In the genomic region with DNA sequence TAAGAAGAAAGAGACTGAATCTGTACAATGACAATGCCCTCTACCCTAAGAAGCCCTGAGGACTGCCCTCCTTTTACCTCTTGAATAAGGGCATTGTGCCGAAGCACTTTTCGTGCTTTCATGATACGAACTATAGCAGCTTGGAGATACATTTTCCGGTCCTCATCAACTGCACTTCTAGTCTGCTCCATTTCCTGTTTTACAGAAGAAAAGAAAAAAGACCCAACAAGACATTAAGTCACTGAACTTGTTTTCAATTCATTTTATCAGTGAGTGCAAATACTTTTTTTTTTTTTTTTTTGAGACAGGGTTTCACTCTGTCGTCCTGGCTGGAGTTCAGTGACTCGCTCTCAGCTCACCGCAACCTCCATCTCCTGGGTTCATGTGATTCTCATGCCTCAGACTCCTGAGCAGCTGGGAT, we compare ENCODE assay signal across 21 cellular contexts.
DNase-seq lines count a peak whose midpoint lies in the region; ATAC-seq and TF ChIP-seq lines count a peak whose summit lies in the region.
"Had no signal": no experiment of that assay in that cellular context is flagged by ENCODE, and none has a peak within 500 bp of the region (broad histone marks: within the 10 kb centered on the region; RNA-seq: fewer than 3 reads in every experiment).

No MANE protein-coding gene starts in this region.

- H3K27me3 Mint-ChIP-seq in GM23338 (ENCODE audit: insufficient read depth, low read depth, poor library complexity) = no peaks in the 10 kb centered on the region

- H3K4me1 ChIP-seq in GM23338 (ENCODE audit: insufficient read depth) (peaks cover 17% of the 10 kb centered on the region), smooth muscle cell (ENCODE audit: low read depth) (no peaks in the 10 kb centered on the region), suprapubic skin (no peaks in the 10 kb centered on the region)
- H3K4me1 ChIP-seq: adrenal gland, prostate gland, upper lobe of right lung had no signal

- no peak for TF ChIP-seq POLR2A in suprapubic skin (IDR thresholded peaks at IDR 0.05)

- H3K27ac ChIP-seq in GM23338 (ENCODE audit: low read depth) = no peak overlapping the region
- no peak overlapping the region for H3K27ac ChIP-seq in smooth muscle cell (ENCODE audit: low read depth)
- no peak overlapping the region for H3K27ac ChIP-seq in suprapubic skin
- H3K27ac ChIP-seq: adrenal gland, C4-2B, PC-9, prostate gland, upper lobe of right lung, VCaP had no signal

- DNase-seq in activated CD4-positive, CD25-positive, alpha-beta regulatory T cell treated with anti-CD3 and anti-CD28 coated beads, Interleukin-2, amount 50 U/mL, for 72 hours = no peak
- DNase-seq in GM23338 (ENCODE audit: low spot score) = no peak
- peak; percentile 13 for DNase-seq in activated CD4-positive, alpha-beta T cell treated with anti-CD3 and anti-CD28 coated beads, Interleukin-2, amount 50 U/mL, for 1 hour
- DNase-seq in fibroblast of pulmonary artery (ENCODE audit: low read depth) = peak; percentile 33
- no peak for DNase-seq in smooth muscle cell (lab: John Stamatoyannopoulos, UW; ENCODE audit: unreplicated experiment)
- DNase-seq in suprapubic skin (ENCODE audit: low spot score in 2 of 2) = no peak
- DNase-seq: adrenal gland; immature natural killer cell; NCI-H1092; NCI-H2081 treated with DMSO at 0.1 percent for 48 hours; stimulated activated CD4-positive, alpha-beta T cell treated with anti-CD3 and anti-CD28 coated beads, Interleukin-12 subunit alpha, Interleukin-12 subunit beta, amount 100 ng/mL, for 4 hours; stimulated activated naive CD8-positive, alpha-beta T cell treated with anti-CD3 and anti-CD28 coated beads, Interleukin-15, Interleukin-2, amounts not matched to agents 100 U/mL and 50 U/mL, for 24 hours; upper lobe of right lung had no signal

- H3K4me2 ChIP-seq in GM23338 (peak overlapping the region; percentile 59; the same call in 1 of the 2 replicates), smooth muscle cell (no peak overlapping the region)
- H3K4me2 ChIP-seq: PC-9 had no signal

- H3K36me3 Mint-ChIP-seq in GM23338 (ENCODE audit: low read depth) = peaks cover 33% of the 10 kb centered on the region; the same call in 2 of the 3 replicates

- no peak overlapping the region for H3K4me3 Mint-ChIP-seq in GM23338
- H3K4me3 Mint-ChIP-seq: immature natural killer cell, nephron had no signal

- H3K4me3 ChIP-seq in GM23338 (no peak overlapping the region), fibroblast of pulmonary artery (replicated peaks; ENCODE audit: low read depth, low read length) (no peak overlapping the region), smooth muscle cell (no peak overlapping the region), suprapubic skin (no peak overlapping the region)
- H3K4me3 ChIP-seq: adrenal gland, PC-9, prostate gland, upper lobe of right lung had no signal

- H2AFZ ChIP-seq in GM23338 (no peak overlapping the region), smooth muscle cell (ENCODE audit: low read depth) (no peak overlapping the region)
- H2AFZ ChIP-seq: PC-9 had no signal

- H3K79me2 ChIP-seq in GM23338 (replicated peaks; ENCODE audit: insufficient read depth) (no peaks in the 10 kb centered on the region), smooth muscle cell (ENCODE audit: low read depth) (no peaks in the 10 kb centered on the region)

- WGBS in smooth muscle cell (ENCODE audit: low lambda C conversion rate) = 80% methylated on average over 7 of the region's 7 CpGs
- 92% methylated on average over 7 of the region's 7 CpGs for WGBS in suprapubic skin

- H3K36me3 ChIP-seq in GM23338 (ENCODE audit: insufficient read depth) (no peaks in the 10 kb centered on the region; the same call in 1 of the 2 replicates), smooth muscle cell (ENCODE audit: low read depth) (peaks cover 8% of the 10 kb centered on the region), suprapubic skin (peaks cover 51% of the 10 kb centered on the region)
- H3K36me3 ChIP-seq: prostate gland had no signal

- ATAC-seq in activated CD4-positive, CD25-positive, alpha-beta regulatory T cell treated with anti-CD3 and anti-CD28 coated beads, Interleukin-2, amount 50 U/mL, for 24 hours = peak; percentile 59 to 70
- ATAC-seq in GM23338 (no peak), HG03354 (IDR thresholded peaks at IDR 0.05; ENCODE audit: poor library complexity, severe bottlenecking, unreplicated experiment) (no peak)
- ATAC-seq: SK-N-SH treated with all-trans-retinoic acid at 6 μM for 48 hours; stimulated activated naive CD8-positive, alpha-beta T cell treated with anti-CD3 and anti-CD28 coated beads, Interleukin-15, Interleukin-2, amounts not matched to agents 100 U/mL and 50 U/mL, for 24 hours; upper lobe of right lung had no signal

- TF ChIP-seq CTCF in GM23338 (conservative IDR thresholded peaks at IDR 0.05; ENCODE audit: low read depth in 2 of 2) (no peak), fibroblast of pulmonary artery (IDR thresholded peaks at IDR 0.05; ENCODE audit: low read length, missing control alignments) (no peak), smooth muscle cell (IDR thresholded peaks at IDR 0.05; ENCODE audit: borderline replicate concordance, insufficient read depth, poor library complexity, severe bottlenecking) (no peak), suprapubic skin (IDR thresholded peaks at IDR 0.05) (no peak)

- H3K9me3 ChIP-seq in smooth muscle cell (replicated peaks; ENCODE audit: low read depth) (no peaks in the 10 kb centered on the region), suprapubic skin (no peaks in the 10 kb centered on the region)
- H3K9me3 ChIP-seq: adrenal gland, prostate gland, upper lobe of right lung had no signal

- no peaks in the 10 kb centered on the region for H3K9me3 Mint-ChIP-seq in GM23338
- H3K9me3 Mint-ChIP-seq: immature natural killer cell, nephron had no signal

- H3K27me3 ChIP-seq in GM23338 (ENCODE audit: insufficient read depth) (no peaks in the 10 kb centered on the region), smooth muscle cell (ENCODE audit: low read depth) (no peaks in the 10 kb centered on the region), suprapubic skin (no peaks in the 10 kb centered on the region)
- H3K27me3 ChIP-seq: adrenal gland, upper lobe of right lung had no signal

- no peaks in the 10 kb centered on the region for H3F3A ChIP-seq in GM23338 (replicated peaks; ENCODE audit: low read depth)
- peaks cover 4% of the 10 kb centered on the region for H3F3A ChIP-seq in smooth muscle cell (ENCODE audit: low read depth)

- H3K27ac Mint-ChIP-seq in GM23338 = no peak overlapping the region
- H3K27ac Mint-ChIP-seq: immature natural killer cell, nephron had no signal

- TF ChIP-seq EP300 in suprapubic skin (IDR thresholded peaks at IDR 0.05) = no peak

- H3K4me1 Mint-ChIP-seq in GM23338 = peaks cover 20% of the 10 kb centered on the region
- H3K4me1 Mint-ChIP-seq: immature natural killer cell, nephron had no signal

- H4K20me1 ChIP-seq in GM23338 (replicated peaks; ENCODE audit: insufficient read depth) = no peaks in the 10 kb centered on the region
- no peaks in the 10 kb centered on the region for H4K20me1 ChIP-seq in smooth muscle cell (ENCODE audit: low read depth)

- no peak overlapping the region for H3K9ac ChIP-seq in smooth muscle cell (ENCODE audit: low read depth)

- no peaks in the 10 kb centered on the region for H3K9me2 ChIP-seq in GM23338 (ENCODE audit: insufficient read depth)

TF ChIP-seq in GM23338, 12 proteins besides CTCF, POLR2A, EP300 and RAD21:
- TF ChIP-seq EZH2phosphoT487 (IDR thresholded peaks at IDR 0.05; ENCODE audit: unreplicated experiment) = no peak

Comparison
In these comparisons a context has a peak if more than half of its experiments do, and no peak if none do; other contexts are left out.
1. ATAC-seq: peak in activated CD4-positive, CD25-positive, alpha-beta regulatory T cell treated with anti-CD3 and anti-CD28 coated beads, Interleukin-2, amount 50 U/mL, for 24 hours (2 of 2); none in GM23338 (single experiment) and HG03354 (single experiment).
2. DNase-seq: peak in activated CD4-positive, alpha-beta T cell treated with anti-CD3 and anti-CD28 coated beads, Interleukin-2, amount 50 U/mL, for 1 hour (single experiment) and fibroblast of pulmonary artery (single experiment); none in activated CD4-positive, CD25-positive, alpha-beta regulatory T cell treated with anti-CD3 and anti-CD28 coated beads, Interleukin-2, amount 50 U/mL, for 72 hours (single experiment), GM23338 (single experiment), smooth muscle cell (single experiment) and suprapubic skin (0 of 2).